ENCODE assay signal across 8 cellular contexts in the genomic region with DNA sequence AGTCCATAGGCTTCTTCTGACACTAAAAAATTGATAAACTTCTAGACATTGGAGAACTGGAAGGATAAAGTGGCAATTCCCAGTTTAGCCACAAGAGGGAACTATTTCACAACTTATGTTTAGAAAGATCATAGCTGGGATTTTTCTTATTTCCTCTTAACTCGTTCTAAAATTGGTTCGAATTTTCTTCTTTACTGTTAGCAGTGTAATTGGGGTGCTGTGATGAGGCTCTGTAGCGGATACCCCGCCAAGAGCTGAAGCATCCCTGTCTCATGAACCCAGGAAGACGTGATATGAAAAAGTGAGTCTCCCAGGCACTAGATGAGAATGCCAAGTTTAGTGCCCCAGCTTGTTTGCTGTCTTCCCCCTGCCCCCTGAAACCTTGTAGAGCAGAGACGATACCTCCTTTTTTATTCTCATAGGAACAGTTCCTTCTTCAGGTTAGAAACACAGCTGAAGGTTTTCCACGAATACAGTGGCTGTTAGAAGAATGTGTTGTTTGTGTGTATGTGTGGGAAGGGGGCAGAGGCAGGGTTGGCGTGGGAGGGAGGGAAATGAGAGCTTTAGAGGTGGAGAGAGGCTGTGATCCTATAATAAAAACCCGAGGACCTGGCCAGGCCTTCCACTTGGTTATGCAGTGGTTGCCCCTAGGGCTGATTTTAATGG.
DNase-seq lines count a peak whose midpoint lies in the region; FAIRE-seq and TF ChIP-seq lines count a peak whose summit lies in the region.

No MANE protein-coding gene starts in this region.

- no peaks in the 10 kb centered on the region for H3K9me3 ChIP-seq in Karpas-422 (ENCODE audit: low read length)
- no peaks in the 10 kb centered on the region for H3K9me3 ChIP-seq in osteoblast (ENCODE audit: low read depth, low read length)

- H3K9ac ChIP-seq in Karpas-422 (ENCODE audit: low read length), result no peak overlapping the region

- H3K4me2 ChIP-seq in Karpas-422 (ENCODE audit: low read depth, low read length, poor library complexity, severe bottlenecking) (peak overlapping the region; percentile 40), osteoblast (ENCODE audit: insufficient read depth, low read length) (peak overlapping the region; percentile 78)

- no peak for TF ChIP-seq POLR2A in GM12891 (IDR thresholded peaks at IDR 0.05; ENCODE audit: low read depth, low read length)

- no peaks in the 10 kb centered on the region for H3K79me2 ChIP-seq in Karpas-422 (ENCODE audit: low read length)
- no peaks in the 10 kb centered on the region for H3K79me2 ChIP-seq in osteoblast (ENCODE audit: insufficient read depth, low read length)

- H3K9me2 ChIP-seq in Karpas-422 (replicated peaks; ENCODE audit: insufficient read depth, low read length), result no peaks in the 10 kb centered on the region

- peak; percentile 21 for DNase-seq in stimulated activated CD4-positive, alpha-beta T cell treated with anti-CD3 and anti-CD28 coated beads, Interleukin-4, amount 100 ng/mL, for 24 hours
- no peak for DNase-seq in stimulated activated CD4-positive, alpha-beta T cell treated with anti-CD3 and anti-CD28 coated beads, Interleukin-12 subunit alpha, Interleukin-12 subunit beta, amount 100 ng/mL, for 4 hours
- DNase-seq in Karpas-422 (peak; percentile 87), T1000 (lab: John Stamatoyannopoulos, UW) (peak; percentile 12), fibroblast of the aortic adventitia (ENCODE audit: low read depth) (peak; percentile 71), osteoblast (ENCODE audit: insufficient read length, low spot score, missing footprints) (peak; percentile 81), GM12891 (ENCODE audit: insufficient read length, low spot score) (no peak), epidermal melanocyte (ENCODE audit: insufficient read length, low spot score) (no peak)

- H3K27ac ChIP-seq in Karpas-422 (ENCODE audit: low read length), result no peak overlapping the region
- H3K27ac ChIP-seq in osteoblast (ENCODE audit: low read depth, low read length), result no peak overlapping the region

- H3K4me1 ChIP-seq in Karpas-422 (ENCODE audit: low read length) (peaks cover 6% of the 10 kb centered on the region), osteoblast (ENCODE audit: insufficient read depth, low read length) (peaks cover 10% of the 10 kb centered on the region)

- no peak overlapping the region for H3K4me3 ChIP-seq in Karpas-422 (ENCODE audit: low read length)
- H3K4me3 ChIP-seq in fibroblast of the aortic adventitia (ENCODE audit: low read depth, low read length), result no peak overlapping the region
- peak overlapping the region; percentile 41 for H3K4me3 ChIP-seq in osteoblast (ENCODE audit: insufficient read depth, low read length)

- H4K20me1 ChIP-seq in Karpas-422 (ENCODE audit: insufficient read depth, low read depth, low read length) (no peaks in the 10 kb centered on the region), osteoblast (ENCODE audit: insufficient read depth, low read length) (no peaks in the 10 kb centered on the region)

- H2AFZ ChIP-seq in Karpas-422 (ENCODE audit: low read length), result no peak overlapping the region
- peak overlapping the region; percentile 6 for H2AFZ ChIP-seq in osteoblast (ENCODE audit: low read length)

- TF ChIP-seq CTCF in fibroblast of the aortic adventitia (IDR thresholded peaks at IDR 0.05; ENCODE audit: insufficient read depth, low read length) (peak; percentile 77), osteoblast (IDR thresholded peaks at IDR 0.05; ENCODE audit: extremely low read depth, low read depth, low read length) (peak; percentile 75)

- FAIRE-seq in GM12891 (lab: Jason Lieb, UNC), result no peak

- H3K27me3 ChIP-seq in Karpas-422 (ENCODE audit: low read length) (no peaks in the 10 kb centered on the region), osteoblast (ENCODE audit: insufficient read depth, low read length) (no peaks in the 10 kb centered on the region)

- H3K36me3 ChIP-seq in Karpas-422 (ENCODE audit: insufficient read depth, low read length) (no peaks in the 10 kb centered on the region), osteoblast (ENCODE audit: insufficient read depth, low read length) (no peaks in the 10 kb centered on the region)

TF ChIP-seq in GM12891, 5 proteins besides CTCF, POLR2A, EP300 and RAD21:
- TF ChIP-seq POLR2AphosphoS5 (IDR thresholded peaks at IDR 0.05; ENCODE audit: low read depth, low read length) (no peak), SPI1 (IDR thresholded peaks at IDR 0.05; ENCODE audit: low read depth, low read length) (no peak), PAX5 (IDR thresholded peaks at IDR 0.05; ENCODE audit: insufficient read depth, low read length, severe bottlenecking) (no peak), TAF1 (IDR thresholded peaks at IDR 0.05; ENCODE audit: low read depth, low read length) (no peak), POU2F2 (IDR thresholded peaks at IDR 0.05; ENCODE audit: low read depth, low read length) (no peak)

Comparison
In these comparisons a context has a peak if more than half of its experiments do, and no peak if none do; other contexts are left out.
1. DNase-seq: peak in stimulated activated CD4-positive, alpha-beta T cell treated with anti-CD3 and anti-CD28 coated beads, Interleukin-4, amount 100 ng/mL, for 24 hours (single experiment), Karpas-422 (single experiment), T1000 (single experiment), fibroblast of the aortic adventitia (single experiment) and osteoblast (single experiment); none in stimulated activated CD4-positive, alpha-beta T cell treated with anti-CD3 and anti-CD28 coated beads, Interleukin-12 subunit alpha, Interleukin-12 subunit beta, amount 100 ng/mL, for 4 hours (single experiment), GM12891 (single experiment) and epidermal melanocyte (single experiment).